In genomic region chr6:151260191-151260590, GRCh38 we compare ENCODE assay signal across 16 cellular contexts. TPM values are rescaled to one million over a fixed set of nuclear protein-coding genes. Genes with fewer than 3 reads are reported as not detected.
"Had no signal": no experiment of that assay in that cellular context is flagged by ENCODE, and none has a peak within 500 bp of the region (broad histone marks: within the 10 kb centered on the region; RNA-seq: fewer than 3 reads in every experiment).

No MANE protein-coding gene starts in this region.

- ATAC-seq: heart left ventricle; naive thymus-derived CD4-positive, alpha-beta T cell; psoas muscle; stimulated activated naive B cell treated with anti-CD40 and anti-IgM and Interleukin-4, amounts not matched to agents 10 μg/mL and 1 μg/mL and 100 μg/mL, for 72 hours; T-helper 17 cell had no signal

- H3K9me3 ChIP-seq: heart left ventricle, ovary, psoas muscle, sigmoid colon, spleen had no signal

- H3K27me3 ChIP-seq: dorsolateral prefrontal cortex, heart left ventricle, ovary, sigmoid colon, spleen had no signal

- H3K4me3 ChIP-seq: dorsolateral prefrontal cortex, heart left ventricle, ovary, psoas muscle, sigmoid colon, spleen had no signal

- H3K36me3 ChIP-seq: heart left ventricle, ovary, sigmoid colon, spleen, WERI-Rb-1 had no signal

- DNase-seq: activated CD4-positive, alpha-beta T cell treated with anti-CD3 and anti-CD28 coated beads, Interleukin-2, amount 50 U/mL, for 4 hours; activated gamma-delta T cell; caudate nucleus; dorsolateral prefrontal cortex; endodermal cell; naive thymus-derived CD4-positive, alpha-beta T cell; ovary; psoas muscle; sigmoid colon; spleen; stimulated activated CD4-positive, alpha-beta T cell treated with anti-CD3 and anti-CD28 coated beads, Interleukin-4, amount 100 ng/mL, for 4 hours; stimulated activated naive B cell treated with anti-CD40 and anti-IgM and Interleukin-4, amounts not matched to agents 10 μg/mL and 1 μg/mL and 100 μg/mL, for 72 hours; T-helper 17 cell; WERI-Rb-1 had no signal

- H3K27ac ChIP-seq: dorsolateral prefrontal cortex, epithelial cell of prostate, ovary, psoas muscle, spleen, WERI-Rb-1 had no signal

- H3K4me1 ChIP-seq: psoas muscle had no signal

RNA-seq across cellular contexts. Expression of gene AKAP12, which starts 20.4 kb away (rescaled TPM):
- polyA plus RNA-seq: naive thymus-derived CD4-positive, alpha-beta T cell had no signal
